8 cellular contexts compared by ENCODE assay signal in the genomic region with DNA sequence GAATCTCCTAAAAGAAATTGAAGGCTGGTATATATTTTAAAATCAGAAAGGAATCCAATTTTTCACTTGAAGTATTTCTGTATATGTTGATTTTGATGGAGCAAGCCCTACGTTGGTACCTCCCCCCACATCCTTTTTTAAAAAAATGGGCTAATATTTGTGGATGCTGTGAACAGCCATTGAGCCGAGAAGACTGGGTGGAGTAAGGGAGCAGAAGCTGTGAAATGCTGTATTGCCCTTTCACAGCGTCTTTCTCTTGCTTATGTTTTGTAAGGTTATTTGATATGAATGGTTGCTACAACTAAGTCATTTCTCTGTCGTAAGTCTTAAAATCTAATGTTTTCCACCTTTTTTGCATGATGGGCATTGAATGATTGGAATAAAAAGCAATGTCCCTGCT. TPM values are rescaled to one million over a fixed set of nuclear protein-coding genes. Genes with fewer than 3 reads are reported as not detected.
DNase-seq lines count a peak whose midpoint lies in the region; ATAC-seq and TF ChIP-seq lines count a peak whose summit lies in the region.

No MANE protein-coding gene starts in this region.

- intact Hi-C loops in CD4-positive, alpha-beta memory T cell (cut with micrococcal nuclease), result no loop called here

- no peak for ATAC-seq in HG02610 (IDR thresholded peaks at IDR 0.05; ENCODE audit: unreplicated experiment)

- TF ChIP-seq CTCF in coronary artery (IDR thresholded peaks at IDR 0.05) (no peak), nephron progenitor cell (IDR thresholded peaks at IDR 0.05) (no peak)

- no peaks in the 10 kb centered on the region for H3K27me3 ChIP-seq in CD4-positive, alpha-beta memory T cell (ENCODE audit: insufficient read depth, low read length)

- peaks cover 0 to 9% of the 10 kb centered on the region in 2 donors for H3K36me3 Mint-ChIP-seq in CD4-positive, alpha-beta memory T cell
- H3K36me3 Mint-ChIP-seq in nephron progenitor cell (ENCODE audit: low read depth), result peaks cover 25% of the 10 kb centered on the region

- peak overlapping the region; percentile 27 to 96 (median 62) for H3K27ac Mint-ChIP-seq in CD4-positive, alpha-beta memory T cell
- no peak overlapping the region for H3K27ac Mint-ChIP-seq in nephron progenitor cell

- H3K4me3 Mint-ChIP-seq in CD4-positive, alpha-beta memory T cell, result peak overlapping the region; percentile 91 to 100 (median 95)
- peak overlapping the region; percentile 100 for H3K4me3 Mint-ChIP-seq in nephron progenitor cell

- peaks cover 34 to 58% (median 48%) of the 10 kb centered on the region in 4 donors for H3K4me1 Mint-ChIP-seq in CD4-positive, alpha-beta memory T cell
- H3K4me1 Mint-ChIP-seq in nephron progenitor cell, result peaks cover 33% of the 10 kb centered on the region

- peak overlapping the region; percentile 23 to 78 for H3K4me3 ChIP-seq in CD4-positive, alpha-beta memory T cell (ENCODE audit: low read length in 2 of 2)
- H3K4me3 ChIP-seq in coronary artery, result peak overlapping the region; percentile 99

- no peaks in the 10 kb centered on the region for H3K36me3 ChIP-seq in CD4-positive, alpha-beta memory T cell (ENCODE audit: insufficient read depth, low read length)

- DNase-seq in CD4-positive, alpha-beta memory T cell, result no peak
- DNase-seq in NAMALWA (ENCODE audit: low spot score), result peak; percentile 15
- DNase-seq in coronary artery (ENCODE audit: low spot score), result no peak
- no peak for DNase-seq in nephron progenitor cell
- no peak for DNase-seq in NCI-H510A treated with DMSO at 0.1 percent for 48 hours (lab: John Stamatoyannopoulos, UW)
- no peak for DNase-seq in midbrain (lab: John Stamatoyannopoulos, UW)
- DNase-seq in NCI-H1105 treated with DMSO at 0.1 percent for 48 hours (lab: John Stamatoyannopoulos, UW), result no peak

- POLR2A ChIA-PET in CD4-positive, alpha-beta memory T cell (lab: Charles Lee; ENCODE audit: partially characterized antibody), result interaction anchor here (1.1 to 1.6 kb wide), 2 partner anchors 91 to 114 kb away, joined by 3 to 5 read pairs; no protein-coding TSS in a partner anchor

- peak overlapping the region; percentile 99 for H3K27ac ChIP-seq in CD4-positive, alpha-beta memory T cell (ENCODE audit: low read depth, low read length)
- H3K27ac ChIP-seq in coronary artery, result peak overlapping the region in 1 of 2 donors; percentile 97

- H3K4me1 ChIP-seq in CD4-positive, alpha-beta memory T cell (ENCODE audit: insufficient read depth, low read length), result peaks cover 59% of the 10 kb centered on the region

- no peaks in the 10 kb centered on the region for H3K9me3 ChIP-seq in CD4-positive, alpha-beta memory T cell (ENCODE audit: control insufficient read depth in 1 of 2, low read length in 2 of 2)

- CTCF ChIA-PET in CD4-positive, alpha-beta memory T cell (lab: Charles Lee; ENCODE audit: partially characterized antibody), result interaction anchor here (0.8 to 1.0 kb wide), 2 partner anchors 13 to 91 kb away, joined by 3 read pairs; no protein-coding TSS in a partner anchor

- no peaks in the 10 kb centered on the region for H3K27me3 Mint-ChIP-seq in CD4-positive, alpha-beta memory T cell
- peaks cover 3% of the 10 kb centered on the region for H3K27me3 Mint-ChIP-seq in nephron progenitor cell (ENCODE audit: low read depth, poor library complexity)

- H3K9me3 Mint-ChIP-seq in CD4-positive, alpha-beta memory T cell, result no peaks in the 10 kb centered on the region
- peaks cover 8% of the 10 kb centered on the region for H3K9me3 Mint-ChIP-seq in nephron progenitor cell

RNA-seq across cellular contexts. Expression of a gene that starts 2.3 kb away (rescaled TPM):
- total RNA-seq in CD4-positive, alpha-beta memory T cell, result 100 to 1,000 TPM; 152 to 153 TPM
- 10 to 100 TPM; 18.1 to 23.3 TPM for polyA plus RNA-seq in CD4-positive, alpha-beta memory T cell
